8 cellular contexts compared by ENCODE assay signal in genomic region chr16:85010931-85011845, GRCh38. TPM values are rescaled to one million over a fixed set of nuclear protein-coding genes. Genes with fewer than 3 reads are reported as not detected.
DNase-seq lines count a peak whose midpoint lies in the region; ATAC-seq, FAIRE-seq and TF ChIP-seq lines count a peak whose summit lies in the region.

A gene with protein sequence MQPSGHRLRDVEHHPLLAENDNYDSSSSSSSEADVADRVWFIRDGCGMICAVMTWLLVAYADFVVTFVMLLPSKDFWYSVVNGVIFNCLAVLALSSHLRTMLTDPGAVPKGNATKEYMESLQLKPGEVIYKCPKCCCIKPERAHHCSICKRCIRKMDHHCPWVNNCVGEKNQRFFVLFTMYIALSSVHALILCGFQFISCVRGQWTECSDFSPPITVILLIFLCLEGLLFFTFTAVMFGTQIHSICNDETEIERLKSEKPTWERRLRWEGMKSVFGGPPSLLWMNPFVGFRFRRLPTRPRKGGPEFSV (minus strand): TSS chr16:85011535. CDS start chr16:84990618, 20,917 bp downstream.

- TF ChIP-seq CTCF in kidney (IDR thresholded peaks at IDR 0.05; ENCODE audit: borderline replicate concordance, extremely low read depth, insufficient read depth): no peak

- H3K36me3 ChIP-seq in kidney (ENCODE audit: control insufficient read depth in 1 of 2, insufficient read depth in 2 of 2, low read length in 2 of 2): no peaks in the 10 kb centered on the region

- H3K4me1 Mint-ChIP-seq in central memory CD8-positive, alpha-beta T cell: peaks cover 46% of the 10 kb centered on the region

- no peaks in the 10 kb centered on the region for H3K27me3 Mint-ChIP-seq in central memory CD8-positive, alpha-beta T cell

- H3K27ac ChIP-seq in kidney (ENCODE audit: low read depth in 2 of 2, low read length in 2 of 2): peak within 1 kb of the TSS; percentile 94 to 98

- H3K9me3 ChIP-seq in kidney (ENCODE audit: control insufficient read depth in 1 of 2, low read length in 2 of 2): no peaks in the 10 kb centered on the region

- H3K9ac ChIP-seq in kidney (ENCODE audit: low read length in 2 of 2): peak within 1 kb of the TSS; percentile 99

- peak; percentile 79 for ATAC-seq in GM18858 (IDR thresholded peaks at IDR 0.05; ENCODE audit: unreplicated experiment)
- ATAC-seq in HG03066 (IDR thresholded peaks at IDR 0.05; ENCODE audit: low read depth, unreplicated experiment): peak; percentile 90
- peak; percentile 90 to 94 for ATAC-seq in activated CD4-positive, CD25-positive, alpha-beta regulatory T cell treated with anti-CD3 and anti-CD28 coated beads, Interleukin-2, amount 50 U/mL, for 24 hours
- ATAC-seq in central memory CD8-positive, alpha-beta T cell (replicated peaks; ENCODE audit: extremely low read depth, poor library complexity, severe bottlenecking): peak; percentile 89

- H3K4me1 ChIP-seq in kidney (ENCODE audit: control insufficient read depth in 1 of 2, insufficient read depth in 1 of 2, low read depth in 1 of 2, low read length in 2 of 2): peaks cover 17% of the 10 kb centered on the region in 2 donors

- no peak for FAIRE-seq in kidney (lab: Jason Lieb, UNC)

- peaks cover 15% of the 10 kb centered on the region for H3K36me3 Mint-ChIP-seq in central memory CD8-positive, alpha-beta T cell (ENCODE audit: insufficient read depth)

- no peaks in the 10 kb centered on the region for H3K9me3 Mint-ChIP-seq in central memory CD8-positive, alpha-beta T cell

- intact Hi-C loops in kidney (cut with DNase I): no loop called here

- DNase-seq in ACHN (peak; percentile 89), NCI-H345 (lab: John Stamatoyannopoulos, UW) (peak; percentile 80), kidney (peak; percentile 96)
- peak; percentile 76 to 82 for DNase-seq in central memory CD8-positive, alpha-beta T cell (ENCODE audit: low spot score in 2 of 2)
- DNase-seq in stimulated activated CD4-positive, alpha-beta T cell treated with anti-CD3 and anti-CD28 coated beads, Interleukin-15, amount 100 ng/mL, for 24 hours: peak; percentile 91

- peak within 1 kb of the TSS; percentile 100 for H3K4me3 Mint-ChIP-seq in central memory CD8-positive, alpha-beta T cell

- H3K4me3 ChIP-seq in kidney (ENCODE audit: low read length in 2 of 2): peak within 1 kb of the TSS; percentile 83 to 94

- H3K27ac Mint-ChIP-seq in central memory CD8-positive, alpha-beta T cell (ENCODE audit: low read depth): peak within 1 kb of the TSS; percentile 100

- in situ Hi-C loops in ACHN (cut with HindIII; ENCODE audit: low pct_ligation_motif_present, low pct_unique_long_range_greater_than_20kb, low sequenced_read_pairs): no loop called here

RNA-seq across cellular contexts. Expression of the gene that starts here (rescaled TPM):
- 54.4 TPM for total RNA-seq in kidney
- polyA plus RNA-seq in kidney (ENCODE audit: insufficient read depth, low read depth, low replicate concordance): 23.4 TPM

Comparison
In these comparisons a context has a peak if more than half of its experiments do, and no peak if none do; other contexts are left out.
1. Peak in every context shown above with its lines: DNase-seq, ATAC-seq, H3K4me3 ChIP-seq and H3K27ac ChIP-seq.